In the genomic region with DNA sequence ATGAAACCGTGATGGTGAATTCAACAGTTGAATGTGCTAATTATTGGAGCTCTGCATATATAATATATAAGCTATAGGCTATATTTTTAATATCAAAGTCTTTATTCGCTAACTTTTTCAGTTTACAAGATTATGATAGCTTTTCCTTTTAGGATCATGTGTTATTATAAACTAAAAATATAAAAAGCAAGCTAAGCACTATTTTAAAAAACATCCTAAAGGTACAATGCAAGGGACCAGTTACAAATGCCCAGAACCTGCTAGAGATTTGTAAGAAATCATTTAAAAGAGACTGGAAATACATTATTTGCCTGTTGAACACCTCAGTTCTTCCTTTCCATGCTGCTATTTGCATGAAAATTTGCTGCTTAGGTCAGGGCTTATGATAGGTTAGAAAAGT, we compare ENCODE assay signal across 27 cellular contexts. TPM values are rescaled to one million over a fixed set of nuclear protein-coding genes. Genes with fewer than 3 reads are reported as not detected.
DNase-seq lines count a peak whose midpoint lies in the region; ATAC-seq and TF ChIP-seq lines count a peak whose summit lies in the region.
"Had no signal": no experiment of that assay in that cellular context is flagged by ENCODE, and none has a peak within 500 bp of the region (broad histone marks: within the 10 kb centered on the region; RNA-seq: fewer than 3 reads in every experiment).

No MANE protein-coding gene starts in this region.

- intact Hi-C loops in upper lobe of right lung (cut with DNase I) (no loop called here), dorsolateral prefrontal cortex (cut with DNase I) (no loop called here)

- H3K9ac ChIP-seq in SK-N-MC (ENCODE audit: insufficient read length): no peak overlapping the region
- no peak overlapping the region for H3K9ac ChIP-seq in neural progenitor cell
- H3K9ac ChIP-seq: parathyroid adenoma had no signal

- H3K4me3 ChIP-seq in SK-N-MC: no peak overlapping the region
- H3K4me3 ChIP-seq in gastroesophageal sphincter: no peak overlapping the region
- H3K4me3 ChIP-seq in neural progenitor cell: no peak overlapping the region
- H3K4me3 ChIP-seq in upper lobe of right lung: no peak overlapping the region
- H3K4me3 ChIP-seq in dorsolateral prefrontal cortex: peak overlapping the region in 1 of 59 donors; percentile 8
- H3K4me3 ChIP-seq: right atrium auricular region had no signal

- H3K4me1 ChIP-seq in gastroesophageal sphincter (peaks cover 27 to 78% (median 30%) of the 10 kb centered on the region in 3 donors), neural progenitor cell (peaks cover 10% of the 10 kb centered on the region), upper lobe of right lung (peaks cover 31% of the 10 kb centered on the region)
- H3K4me1 ChIP-seq: parathyroid adenoma had no signal

- peaks cover 31% of the 10 kb centered on the region for H3K4me1 Mint-ChIP-seq in neural progenitor cell
- H3K4me1 Mint-ChIP-seq: activated CD4-positive, alpha-beta T cell treated with anti-CD3 and anti-CD28 coated beads, Interleukin-2, amount 10 ng/mL, durations not matched to agents 7 days and 5 days had no signal

- WGBS in gastroesophageal sphincter (ENCODE audit: low coverage in 1 of 2), 2 donors: 60 to 69% methylated on average over 2 of the region's 2 CpGs

- H3K9me3 Mint-ChIP-seq in neural progenitor cell: no peaks in the 10 kb centered on the region
- H3K9me3 Mint-ChIP-seq: activated CD4-positive, alpha-beta T cell treated with anti-CD3 and anti-CD28 coated beads, Interleukin-2, amount 10 ng/mL, durations not matched to agents 7 days and 5 days; naive thymus-derived CD8-positive, alpha-beta T cell had no signal

- no peaks in the 10 kb centered on the region for H3K36me3 Mint-ChIP-seq in neural progenitor cell
- H3K36me3 Mint-ChIP-seq: naive thymus-derived CD8-positive, alpha-beta T cell had no signal

- no peak overlapping the region for H3K27ac Mint-ChIP-seq in neural progenitor cell
- H3K27ac Mint-ChIP-seq: activated CD4-positive, alpha-beta T cell treated with anti-CD3 and anti-CD28 coated beads, Interleukin-2, amount 10 ng/mL, durations not matched to agents 7 days and 5 days; naive thymus-derived CD8-positive, alpha-beta T cell had no signal

- no peak for DNase-seq in SK-N-MC (ENCODE audit: low read depth, low spot score)
- no peak for DNase-seq in neural progenitor cell (ENCODE audit: low spot score)
- no peak for DNase-seq in upper lobe of right lung
- DNase-seq in occipital lobe (lab: John Stamatoyannopoulos, UW): no peak
- DNase-seq in dorsolateral prefrontal cortex: no peak
- DNase-seq: activated CD4-positive, alpha-beta T cell treated with anti-CD3 and anti-CD28 coated beads, Interleukin-2, amount 10 ng/mL, durations not matched to agents 7 days and 5 days; activated T-cell treated with anti-CD3 and anti-CD28 coated beads, Interleukin-2, amount 50 U/mL, for 48 hours; brain microvascular endothelial cell; DND-41; foreskin fibroblast; HCEC 1CT; Karpas-422; left colon; mesendoderm; naive thymus-derived CD8-positive, alpha-beta T cell; NCI-H146; NCI-H446 treated with DMSO at 0.1 percent for 48 hours; stimulated activated CD4-positive, alpha-beta T cell treated with anti-CD3 and anti-CD28 coated beads, Interleukin-12 subunit alpha, Interleukin-12 subunit beta, amount 100 ng/mL, for 4 hours; stimulated activated CD4-positive, alpha-beta T cell treated with anti-CD3 and anti-CD28 coated beads, Interleukin-4, amount 100 ng/mL, for 1 hour; T1000 had no signal

- H3K4me2 ChIP-seq in neural progenitor cell: no peak overlapping the region

- H3K4me3 Mint-ChIP-seq in neural progenitor cell: no peak overlapping the region
- H3K4me3 Mint-ChIP-seq: activated CD4-positive, alpha-beta T cell treated with anti-CD3 and anti-CD28 coated beads, Interleukin-2, amount 10 ng/mL, durations not matched to agents 7 days and 5 days; naive thymus-derived CD8-positive, alpha-beta T cell had no signal

- H3K36me3 ChIP-seq in SK-N-MC (ENCODE audit: insufficient read depth, low read length) (no peaks in the 10 kb centered on the region), gastroesophageal sphincter (no peaks in the 10 kb centered on the region), neural progenitor cell (no peaks in the 10 kb centered on the region), upper lobe of right lung (no peaks in the 10 kb centered on the region)
- H3K36me3 ChIP-seq: brain microvascular endothelial cell, right atrium auricular region had no signal

- H3K27me3 ChIP-seq in gastroesophageal sphincter (no peaks in the 10 kb centered on the region), neural progenitor cell (no peaks in the 10 kb centered on the region), upper lobe of right lung (no peaks in the 10 kb centered on the region), dorsolateral prefrontal cortex (no peaks in the 10 kb centered on the region)
- H3K27me3 ChIP-seq: brain microvascular endothelial cell, right atrium auricular region had no signal

- no peaks in the 10 kb centered on the region for H3F3A ChIP-seq in neural progenitor cell (ENCODE audit: low read depth)

- H4K20me1 ChIP-seq in neural progenitor cell (ENCODE audit: low read depth): no peaks in the 10 kb centered on the region

- no peaks in the 10 kb centered on the region for H3K9me3 ChIP-seq in SK-N-MC (ENCODE audit: low read depth, low read length)
- no peaks in the 10 kb centered on the region for H3K9me3 ChIP-seq in gastroesophageal sphincter
- H3K9me3 ChIP-seq in neural progenitor cell (ENCODE audit: low read depth): no peaks in the 10 kb centered on the region
- H3K9me3 ChIP-seq in upper lobe of right lung: no peaks in the 10 kb centered on the region
- H3K9me3 ChIP-seq: right atrium auricular region had no signal

- no peaks in the 10 kb centered on the region for H3K79me2 ChIP-seq in neural progenitor cell (ENCODE audit: low read depth)
- H3K79me2 ChIP-seq: parathyroid adenoma had no signal

- TF ChIP-seq CTCF in gastroesophageal sphincter (IDR thresholded peaks at IDR 0.05) (no peak), neural progenitor cell (IDR thresholded peaks at IDR 0.05) (no peak), upper lobe of right lung (IDR thresholded peaks at IDR 0.05) (no peak), dorsolateral prefrontal cortex (IDR thresholded peaks at IDR 0.05 in 54 of 56, conservative IDR thresholded peaks at IDR 0.05 in 2 of 56; ENCODE audit: low read depth in 1 of 56, partially characterized antibody in 56 of 56) (no peak)

- TF ChIP-seq EP300 in gastroesophageal sphincter (IDR thresholded peaks at IDR 0.05): no peak

- peaks cover 3% of the 10 kb centered on the region for H3K27me3 Mint-ChIP-seq in neural progenitor cell (ENCODE audit: insufficient read depth, low read depth)
- H3K27me3 Mint-ChIP-seq: activated CD4-positive, alpha-beta T cell treated with anti-CD3 and anti-CD28 coated beads, Interleukin-2, amount 10 ng/mL, durations not matched to agents 7 days and 5 days had no signal

- H2AFZ ChIP-seq in neural progenitor cell (replicated peaks): peak overlapping the region; percentile 40
- H2AFZ ChIP-seq: parathyroid adenoma had no signal

- no peak for TF ChIP-seq POLR2A in gastroesophageal sphincter (IDR thresholded peaks at IDR 0.05)
- no peak for TF ChIP-seq POLR2A in GM18505 (IDR thresholded peaks at IDR 0.05; ENCODE audit: borderline replicate concordance, extremely low read depth, insufficient read depth, insufficient read length)

- ATAC-seq in gastroesophageal sphincter: no peak
- ATAC-seq in upper lobe of right lung: no peak
- ATAC-seq in GM21515 (IDR thresholded peaks at IDR 0.05; ENCODE audit: unreplicated experiment): no peak
- no peak for ATAC-seq in GM18505 (IDR thresholded peaks at IDR 0.05; ENCODE audit: unreplicated experiment)
- ATAC-seq: left colon; naive thymus-derived CD8-positive, alpha-beta T cell had no signal

- 0 out of 2 replicates have a peak overlapping the region, but pooled peaks have one; percentile 95 for H3K27ac ChIP-seq in SK-N-MC
- H3K27ac ChIP-seq in gastroesophageal sphincter: peak overlapping the region; percentile 76 to 82 (median 82)
- H3K27ac ChIP-seq in neural progenitor cell: no peak overlapping the region
- peak overlapping the region; percentile 12 for H3K27ac ChIP-seq in upper lobe of right lung
- peak overlapping the region in 2 of 59 donors; percentile 2 to 37 for H3K27ac ChIP-seq in dorsolateral prefrontal cortex
- H3K27ac ChIP-seq: C4-2B, parathyroid adenoma, right atrium auricular region, RWPE1 had no signal

RNA-seq across cellular contexts. Expression of a gene that starts 43.4 kb away (rescaled TPM):
- 100 to 1,000 TPM in 3 of 4 donors, 10 to 100 TPM in 1; 82.4 to 159 (median 146) TPM for total RNA-seq in gastroesophageal sphincter
- total RNA-seq in neural progenitor cell (ENCODE audit: low replicate concordance): 51.5 and 65.8 TPM in 2 replicates
- total RNA-seq in upper lobe of right lung: 46.7 TPM
- 114 TPM for total RNA-seq in occipital lobe
- 100 to 1,000 TPM in 82 of 120 experiments, 10 to 100 TPM in 38; 66.5 to 148 (median 107) TPM for total RNA-seq in dorsolateral prefrontal cortex
